Comparison of ENCODE assay signal across 8 cellular contexts in genomic region chr1:52697795-52698674, GRCh38.
DNase-seq lines count a peak whose midpoint lies in the region; ATAC-seq and TF ChIP-seq lines count a peak whose summit lies in the region.

COA7 (minus strand) TSS chr1:52698347; CDS start chr1:52698326, 21 bp downstream.

- H3K4me3 ChIP-seq in BLaER1 treated with 17β-estradiol and CSF1 and Interleukin-3, amounts not matched to agents 10 nM and 100 nM, result peak within 1 kb of the TSS; percentile 70 to 83 (median 76)
- peak within 1 kb of the TSS; percentile 92 for H3K4me3 ChIP-seq in OCI-LY1 (ENCODE audit: low read depth, low read length, poor library complexity, severe bottlenecking)

- peaks cover under 1 to 33% (median 18%) of the 10 kb centered on the region in 11 experiments; a peak in 20 of 22 replicates for H3K36me3 ChIP-seq in BLaER1 treated with 17β-estradiol and CSF1 and Interleukin-3, amounts not matched to agents 10 nM and 100 nM
- H3K36me3 ChIP-seq in OCI-LY1 (ENCODE audit: insufficient read depth, low read length), result peaks cover 2% of the 10 kb centered on the region

- no peaks in the 10 kb centered on the region for H3K27me3 ChIP-seq in BLaER1 treated with 17β-estradiol and CSF1 and Interleukin-3, amounts not matched to agents 10 nM and 100 nM
- H3K27me3 ChIP-seq in OCI-LY1 (ENCODE audit: insufficient read depth, low read length), result no peaks in the 10 kb centered on the region

- no peaks in the 10 kb centered on the region for H3K9me3 ChIP-seq in BLaER1 treated with 17β-estradiol and CSF1 and Interleukin-3, amounts not matched to agents 10 nM and 100 nM (replicated peaks in 1 of 11)
- H3K9me3 ChIP-seq in OCI-LY1 (ENCODE audit: low read length), result no peaks in the 10 kb centered on the region

- no peaks in the 10 kb centered on the region for H3K9me2 ChIP-seq in OCI-LY1 (ENCODE audit: low read depth, low read length)

- H3F3A ChIP-seq in OCI-LY1 (ENCODE audit: insufficient read depth, low read length), result no peaks in the 10 kb centered on the region

- peak; percentile 50 for ATAC-seq in GM19395 (IDR thresholded peaks at IDR 0.05; ENCODE audit: unreplicated experiment)

- H2AFZ ChIP-seq in OCI-LY1 (ENCODE audit: low read length), result peak within 1 kb of the TSS; percentile 56

- DNase-seq in HUDEP-2 (lab: John Stamatoyannopoulos, UW; ENCODE audit: unreplicated experiment in 76 of 76) (peak in 72 of 76 experiments; percentile 39 to 87 (median 74)), activated T-cell treated with anti-CD3 and anti-CD28 coated beads for 24 hours (ENCODE audit: low read depth) (peak; percentile 63), epidermal melanocyte (ENCODE audit: insufficient read length, low spot score) (peak; percentile 54), midbrain (lab: John Stamatoyannopoulos, UW) (peak; percentile 92)
- DNase-seq in stimulated activated CD8-positive, alpha-beta memory T cell treated with anti-CD3 and anti-CD28 coated beads, Interleukin-2, amount 100 ng/mL, for 1 hour (ENCODE audit: low read depth in 2 of 2), result peak; percentile 20 to 36

- peak within 1 kb of the TSS; percentile 69 to 95 (median 87) for H3K4me2 ChIP-seq in BLaER1 treated with 17β-estradiol and CSF1 and Interleukin-3, amounts not matched to agents 10 nM and 100 nM
- peak within 1 kb of the TSS; percentile 84 for H3K4me2 ChIP-seq in OCI-LY1 (ENCODE audit: low read length)

- H3K9ac ChIP-seq in BLaER1 treated with 17β-estradiol and CSF1 and Interleukin-3, amounts not matched to agents 10 nM and 100 nM, result peak within 1 kb of the TSS; percentile 75 to 91 (median 88)
- H3K9ac ChIP-seq in OCI-LY1 (ENCODE audit: low read length), result peak within 1 kb of the TSS; percentile 84

- peak within 1 kb of the TSS; percentile 77 to 93 (median 90) for H3K27ac ChIP-seq in BLaER1 treated with 17β-estradiol and CSF1 and Interleukin-3, amounts not matched to agents 10 nM and 100 nM
- peak within 1 kb of the TSS; percentile 9 for H3K27ac ChIP-seq in OCI-LY1 (ENCODE audit: low read depth, low read length, poor library complexity, severe bottlenecking)

- peaks cover 15 to 38% (median 31%) of the 10 kb centered on the region in 10 experiments for H3K4me1 ChIP-seq in BLaER1 treated with 17β-estradiol and CSF1 and Interleukin-3, amounts not matched to agents 10 nM and 100 nM
- peaks cover 27% of the 10 kb centered on the region for H3K4me1 ChIP-seq in OCI-LY1 (ENCODE audit: insufficient read depth, low read length, severe bottlenecking)

- H4K20me1 ChIP-seq in BLaER1 treated with 17β-estradiol and CSF1 and Interleukin-3, amounts not matched to agents 10 nM and 100 nM, result peaks cover 0 to 34% (median 20%) of the 10 kb centered on the region in 11 experiments; a peak in 17 of 22 replicates
- no peaks in the 10 kb centered on the region for H4K20me1 ChIP-seq in OCI-LY1 (ENCODE audit: insufficient read depth, low read length)

- H3K79me2 ChIP-seq in OCI-LY1 (ENCODE audit: insufficient read depth, low read length), result peaks cover 19% of the 10 kb centered on the region

- TF ChIP-seq CTCF in OCI-LY1 (IDR thresholded peaks at IDR 0.05; ENCODE audit: low read length), result no peak

Comparison
In these comparisons a context has a peak if more than half of its experiments do, and no peak if none do; other contexts are left out.
1. Peak in every context shown above with its lines: DNase-seq, ATAC-seq, H3K4me3 ChIP-seq and H3K27ac ChIP-seq.
2. DNase-seq: peak in every context shown above with its lines; median percentile 92 in midbrain; 74 in HUDEP-2; 63 in activated T-cell treated with anti-CD3 and anti-CD28 coated beads for 24 hours; 54 in epidermal melanocyte; 28 in stimulated activated CD8-positive, alpha-beta memory T cell treated with anti-CD3 and anti-CD28 coated beads, Interleukin-2, amount 100 ng/mL, for 1 hour.